In the genomic region with DNA sequence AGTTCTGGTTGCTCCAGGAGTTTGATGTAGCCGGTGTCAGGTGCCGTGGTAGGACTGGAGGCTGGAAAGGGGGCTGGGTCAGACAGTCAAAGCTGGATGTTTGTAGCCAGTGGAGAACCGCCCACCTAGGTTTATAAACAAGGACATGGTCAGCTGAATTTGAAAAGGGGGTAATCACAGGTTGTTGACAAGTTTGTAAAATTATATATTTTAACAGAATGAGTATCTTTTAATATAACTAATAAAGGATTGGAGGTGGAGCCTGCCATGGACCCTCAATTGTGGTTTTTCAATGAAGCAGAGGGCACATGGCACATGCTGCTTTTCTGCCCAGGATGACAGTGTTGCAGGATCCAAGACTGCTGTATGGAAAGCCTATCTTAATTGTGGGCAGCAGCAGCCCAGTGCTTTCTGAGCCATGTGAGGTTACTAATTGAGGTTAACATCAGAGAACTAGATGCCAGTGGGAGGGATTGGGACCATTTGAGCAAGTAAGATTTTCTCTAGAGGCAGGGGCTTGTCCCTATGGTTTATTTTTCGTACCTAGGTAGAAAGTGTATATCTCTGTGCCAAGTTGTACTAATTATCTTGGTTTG, we compare ENCODE assay signal across 17 cellular contexts. TPM values are rescaled to one million over a fixed set of nuclear protein-coding genes. Genes with fewer than 3 reads are reported as not detected.
DNase-seq lines count a peak whose midpoint lies in the region; ATAC-seq and TF ChIP-seq lines count a peak whose summit lies in the region.
"Had no signal": no experiment of that assay in that cellular context is flagged by ENCODE, and none has a peak within 500 bp of the region (broad histone marks: within the 10 kb centered on the region; RNA-seq: fewer than 3 reads in every experiment).

No MANE protein-coding gene starts in this region.

- no peaks in the 10 kb centered on the region for H3K9me3 ChIP-seq in DND-41 (ENCODE audit: insufficient read depth, low read length, severe bottlenecking)
- H3K9me3 ChIP-seq: Caco-2, prostate gland, uterus had no signal

- no peaks in the 10 kb centered on the region for H3K36me3 ChIP-seq in DND-41 (ENCODE audit: insufficient read depth, low read length)
- H3K36me3 ChIP-seq: prostate gland, uterus had no signal

- no peaks in the 10 kb centered on the region for H3K27me3 ChIP-seq in DND-41 (ENCODE audit: insufficient read depth, low read length, poor library complexity)
- H3K27me3 ChIP-seq: hepatocyte, uterus had no signal

- peaks cover 7% of the 10 kb centered on the region for H3K4me1 ChIP-seq in DND-41 (ENCODE audit: insufficient read depth, low read length)
- H3K4me1 ChIP-seq: prostate gland had no signal

- H3K4me3 Mint-ChIP-seq in T-helper 1 cell treated with Interleukin-12 subunit alpha and Interleukin-12 subunit beta and Interleukin-4 antibody, amounts not matched to agents 30 μg/mL and 1 μg/mL, for 36 hours = peak overlapping the region; percentile 68
- peak overlapping the region; percentile 52 for H3K4me3 Mint-ChIP-seq in activated naive CD4-positive, alpha-beta T cell treated with anti-CD3 and anti-CD28 coated beads, Interleukin-2, amount 10 ng/mL, durations not matched to agents 7 days and 5 days
- no peak overlapping the region for H3K4me3 Mint-ChIP-seq in nephron progenitor cell

- H4K20me1 ChIP-seq in DND-41 (ENCODE audit: insufficient read depth, low read length) = peaks cover 61% of the 10 kb centered on the region

- peaks cover 6% of the 10 kb centered on the region for H3K36me3 Mint-ChIP-seq in T-helper 1 cell treated with Interleukin-12 subunit alpha and Interleukin-12 subunit beta and Interleukin-4 antibody, amounts not matched to agents 30 μg/mL and 1 μg/mL, for 36 hours (ENCODE audit: low read depth)
- H3K36me3 Mint-ChIP-seq in activated naive CD4-positive, alpha-beta T cell treated with anti-CD3 and anti-CD28 coated beads, Interleukin-2, amount 10 ng/mL, durations not matched to agents 7 days and 5 days = peaks cover 49% of the 10 kb centered on the region
- H3K36me3 Mint-ChIP-seq in nephron progenitor cell (ENCODE audit: low read depth) = peaks cover 6% of the 10 kb centered on the region

- peaks cover 4% of the 10 kb centered on the region for H3K9me3 Mint-ChIP-seq in T-helper 1 cell treated with Interleukin-12 subunit alpha and Interleukin-12 subunit beta and Interleukin-4 antibody, amounts not matched to agents 30 μg/mL and 1 μg/mL, for 36 hours
- no peaks in the 10 kb centered on the region for H3K9me3 Mint-ChIP-seq in activated naive CD4-positive, alpha-beta T cell treated with anti-CD3 and anti-CD28 coated beads, Interleukin-2, amount 10 ng/mL, durations not matched to agents 7 days and 5 days
- H3K9me3 Mint-ChIP-seq in nephron progenitor cell = no peaks in the 10 kb centered on the region

- H3K4me2 ChIP-seq in DND-41 (ENCODE audit: insufficient read depth, low read length) = no peak overlapping the region
- H3K4me2 ChIP-seq: hepatocyte had no signal

- H2AFZ ChIP-seq in DND-41 (ENCODE audit: low read depth, low read length) = no peak overlapping the region
- H2AFZ ChIP-seq: hepatocyte had no signal

- H3K79me2 ChIP-seq in DND-41 (ENCODE audit: insufficient read depth, low read length) = peaks cover 91% of the 10 kb centered on the region

- H3K4me3 ChIP-seq in DND-41 (ENCODE audit: low read depth in 1 of 2, low read length in 2 of 2) = no peak overlapping the region
- H3K4me3 ChIP-seq: hepatocyte, prostate gland, uterus had no signal

- DNase-seq in T-helper 1 cell (no peak), DND-41 (no peak), nephron progenitor cell (no peak), mucosa of gallbladder (ENCODE audit: low spot score) (no peak), superior temporal gyrus (ENCODE audit: extremely low spot score) (no peak)
- DNase-seq in activated naive CD4-positive, alpha-beta T cell treated with anti-CD3 and anti-CD28 coated beads, Interleukin-2, amount 10 ng/mL, durations not matched to agents 7 days and 5 days = no peak
- DNase-seq: Caco-2, dermis blood vessel endothelial cell, left cardiac atrium, NCI-H1092, Right ventricle myocardium superior, T1000, uterus had no signal

- H3K4me1 Mint-ChIP-seq in T-helper 1 cell treated with Interleukin-12 subunit alpha and Interleukin-12 subunit beta and Interleukin-4 antibody, amounts not matched to agents 30 μg/mL and 1 μg/mL, for 36 hours (ENCODE audit: low read depth) = peaks cover 76% of the 10 kb centered on the region
- H3K4me1 Mint-ChIP-seq in activated naive CD4-positive, alpha-beta T cell treated with anti-CD3 and anti-CD28 coated beads, Interleukin-2, amount 10 ng/mL, durations not matched to agents 7 days and 5 days = peaks cover 87% of the 10 kb centered on the region
- peaks cover 26% of the 10 kb centered on the region for H3K4me1 Mint-ChIP-seq in nephron progenitor cell

- H3K9ac ChIP-seq in DND-41 (ENCODE audit: low read depth, low read length) = no peak overlapping the region

- peak; percentile 65 for ATAC-seq in DND-41 (ENCODE audit: insufficient read depth, low read depth)
- no peak for ATAC-seq in HG02642 (IDR thresholded peaks at IDR 0.05; ENCODE audit: poor library complexity, unreplicated experiment)
- ATAC-seq: left cardiac atrium had no signal

- TF ChIP-seq CTCF in DND-41 (IDR thresholded peaks at IDR 0.05; ENCODE audit: borderline replicate concordance, extremely low read depth, low read length, poor library complexity, severe bottlenecking) (no peak), nephron progenitor cell (IDR thresholded peaks at IDR 0.05) (no peak)

- CTCF ChIA-PET in activated naive CD4-positive, alpha-beta T cell treated with anti-CD3 and anti-CD28 coated beads, Interleukin-2, amount 10 ng/mL, durations not matched to agents 7 days and 5 days (lab: Charles Lee) = interaction anchor here (2.1 kb wide), 1 partner anchor 13 kb away, joined by 10 read pairs; no protein-coding TSS in a partner anchor

- no peaks in the 10 kb centered on the region for H3K27me3 Mint-ChIP-seq in T-helper 1 cell treated with Interleukin-12 subunit alpha and Interleukin-12 subunit beta and Interleukin-4 antibody, amounts not matched to agents 30 μg/mL and 1 μg/mL, for 36 hours (ENCODE audit: low read depth)
- H3K27me3 Mint-ChIP-seq in activated naive CD4-positive, alpha-beta T cell treated with anti-CD3 and anti-CD28 coated beads, Interleukin-2, amount 10 ng/mL, durations not matched to agents 7 days and 5 days = no peaks in the 10 kb centered on the region
- no peaks in the 10 kb centered on the region for H3K27me3 Mint-ChIP-seq in nephron progenitor cell (ENCODE audit: low read depth, poor library complexity)

- H3K27ac ChIP-seq in DND-41 (ENCODE audit: low read length) = no peak overlapping the region
- H3K27ac ChIP-seq: hepatocyte, prostate gland, uterus had no signal

- peak overlapping the region; percentile 78 for H3K27ac Mint-ChIP-seq in T-helper 1 cell treated with Interleukin-12 subunit alpha and Interleukin-12 subunit beta and Interleukin-4 antibody, amounts not matched to agents 30 μg/mL and 1 μg/mL, for 36 hours
- H3K27ac Mint-ChIP-seq in activated naive CD4-positive, alpha-beta T cell treated with anti-CD3 and anti-CD28 coated beads, Interleukin-2, amount 10 ng/mL, durations not matched to agents 7 days and 5 days = peak overlapping the region; percentile 91
- H3K27ac Mint-ChIP-seq in nephron progenitor cell = peak overlapping the region; percentile 82

RNA-seq across cellular contexts. Expression of a gene that starts 9.7 kb away (rescaled TPM):
- 31.8 TPM for total RNA-seq in mucosa of gallbladder
